ENCODE assay signal across 1 cellular context in the genomic region with DNA sequence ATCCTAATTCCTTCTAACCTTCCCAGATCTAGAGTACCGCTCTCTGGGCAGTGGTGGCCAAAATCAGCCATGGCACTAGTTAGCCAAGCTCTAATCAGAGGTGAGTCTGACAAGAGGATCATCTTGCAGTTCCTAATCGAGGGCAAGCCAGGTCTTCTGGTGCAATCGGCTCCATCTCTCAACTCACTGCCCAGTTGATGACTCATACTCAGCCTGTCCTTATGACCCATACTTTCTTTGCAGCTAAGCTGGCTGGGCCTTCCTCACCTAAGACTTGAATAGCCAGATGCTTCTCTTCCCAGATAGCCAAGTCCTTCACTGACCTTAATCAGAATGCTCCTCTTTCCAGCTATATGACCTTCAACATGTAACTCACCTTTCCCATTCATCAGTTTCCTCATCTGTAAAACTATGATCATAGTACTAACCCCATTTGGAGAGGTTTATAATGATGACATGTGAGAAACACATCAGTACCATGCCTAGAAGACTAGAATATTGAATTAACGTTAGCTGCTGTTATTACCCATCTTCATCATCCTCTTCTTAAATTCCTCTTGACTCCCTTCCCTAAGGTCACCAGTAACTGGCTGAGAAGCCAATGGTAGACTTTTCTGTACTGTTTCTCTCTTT.
A peak's percentile ranks its signal among the peaks of the same experiment; 100 is the strongest.
TF ChIP-seq lines count a peak whose summit lies in the region.

No MANE protein-coding gene starts in this region.

TF ChIP-seq in K562, 482 proteins besides CTCF, POLR2A, EP300 and RAD21 (continued from another document and continues in another):
- TF ChIP-seq, protein P1, sequence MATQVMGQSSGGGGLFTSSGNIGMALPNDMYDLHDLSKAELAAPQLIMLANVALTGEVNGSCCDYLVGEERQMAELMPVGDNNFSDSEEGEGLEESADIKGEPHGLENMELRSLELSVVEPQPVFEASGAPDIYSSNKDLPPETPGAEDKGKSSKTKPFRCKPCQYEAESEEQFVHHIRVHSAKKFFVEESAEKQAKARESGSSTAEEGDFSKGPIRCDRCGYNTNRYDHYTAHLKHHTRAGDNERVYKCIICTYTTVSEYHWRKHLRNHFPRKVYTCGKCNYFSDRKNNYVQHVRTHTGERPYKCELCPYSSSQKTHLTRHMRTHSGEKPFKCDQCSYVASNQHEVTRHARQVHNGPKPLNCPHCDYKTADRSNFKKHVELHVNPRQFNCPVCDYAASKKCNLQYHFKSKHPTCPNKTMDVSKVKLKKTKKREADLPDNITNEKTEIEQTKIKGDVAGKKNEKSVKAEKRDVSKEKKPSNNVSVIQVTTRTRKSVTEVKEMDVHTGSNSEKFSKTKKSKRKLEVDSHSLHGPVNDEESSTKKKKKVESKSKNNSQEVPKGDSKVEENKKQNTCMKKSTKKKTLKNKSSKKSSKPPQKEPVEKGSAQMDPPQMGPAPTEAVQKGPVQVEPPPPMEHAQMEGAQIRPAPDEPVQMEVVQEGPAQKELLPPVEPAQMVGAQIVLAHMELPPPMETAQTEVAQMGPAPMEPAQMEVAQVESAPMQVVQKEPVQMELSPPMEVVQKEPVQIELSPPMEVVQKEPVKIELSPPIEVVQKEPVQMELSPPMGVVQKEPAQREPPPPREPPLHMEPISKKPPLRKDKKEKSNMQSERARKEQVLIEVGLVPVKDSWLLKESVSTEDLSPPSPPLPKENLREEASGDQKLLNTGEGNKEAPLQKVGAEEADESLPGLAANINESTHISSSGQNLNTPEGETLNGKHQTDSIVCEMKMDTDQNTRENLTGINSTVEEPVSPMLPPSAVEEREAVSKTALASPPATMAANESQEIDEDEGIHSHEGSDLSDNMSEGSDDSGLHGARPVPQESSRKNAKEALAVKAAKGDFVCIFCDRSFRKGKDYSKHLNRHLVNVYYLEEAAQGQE (CRISPR knock-in tag; IDR thresholded peaks at IDR 0.05; ENCODE audit: low read depth): no peak
- TF ChIP-seq JUN (IDR thresholded peaks at IDR 0.05; ENCODE audit: borderline replicate concordance, low read depth, low read length): peak; percentile 92
- TF ChIP-seq JUN (CRISPR knock-in tag; IDR thresholded peaks at IDR 0.05; ENCODE audit: borderline replicate concordance): no peak
- TF ChIP-seq NR2C1 (IDR thresholded peaks at IDR 0.05): no peak
- TF ChIP-seq NR2C1 (tag; IDR thresholded peaks at IDR 0.05): no peak
- no peak for TF ChIP-seq CHD1 (IDR thresholded peaks at IDR 0.05; ENCODE audit: low read length)
- TF ChIP-seq ZNF239 (CRISPR knock-in tag; IDR thresholded peaks at IDR 0.05): no peak
- TF ChIP-seq, protein P2, sequence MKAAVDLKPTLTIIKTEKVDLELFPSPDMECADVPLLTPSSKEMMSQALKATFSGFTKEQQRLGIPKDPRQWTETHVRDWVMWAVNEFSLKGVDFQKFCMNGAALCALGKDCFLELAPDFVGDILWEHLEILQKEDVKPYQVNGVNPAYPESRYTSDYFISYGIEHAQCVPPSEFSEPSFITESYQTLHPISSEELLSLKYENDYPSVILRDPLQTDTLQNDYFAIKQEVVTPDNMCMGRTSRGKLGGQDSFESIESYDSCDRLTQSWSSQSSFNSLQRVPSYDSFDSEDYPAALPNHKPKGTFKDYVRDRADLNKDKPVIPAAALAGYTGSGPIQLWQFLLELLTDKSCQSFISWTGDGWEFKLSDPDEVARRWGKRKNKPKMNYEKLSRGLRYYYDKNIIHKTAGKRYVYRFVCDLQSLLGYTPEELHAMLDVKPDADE (conservative IDR thresholded peaks at IDR 0.05; ENCODE audit: control insufficient read depth, low read depth, low read length): no peak
- no peak for TF ChIP-seq TCF7L2 (IDR thresholded peaks at IDR 0.05; ENCODE audit: low read depth, low read length)
- no peak for TF ChIP-seq ZBTB43 (CRISPR knock-in tag; IDR thresholded peaks at IDR 0.05)
- TF ChIP-seq OTX1 (CRISPR knock-in tag; IDR thresholded peaks at IDR 0.05): no peak
- no peak for TF ChIP-seq ZNF408 (CRISPR knock-in tag; IDR thresholded peaks at IDR 0.05; ENCODE audit: low read depth)
- no peak for TF ChIP-seq NUFIP1 (IDR thresholded peaks at IDR 0.05; ENCODE audit: partially characterized antibody)
- peak; percentile 40 for TF ChIP-seq NFE2 (IDR thresholded peaks at IDR 0.05; ENCODE audit: low read depth)
- TF ChIP-seq MED1 (CRISPR knock-in tag; IDR thresholded peaks at IDR 0.05; ENCODE audit: borderline replicate concordance): no peak
- TF ChIP-seq E4F1 (CRISPR knock-in tag; IDR thresholded peaks at IDR 0.05; ENCODE audit: borderline replicate concordance): no peak
- TF ChIP-seq, protein P3, sequence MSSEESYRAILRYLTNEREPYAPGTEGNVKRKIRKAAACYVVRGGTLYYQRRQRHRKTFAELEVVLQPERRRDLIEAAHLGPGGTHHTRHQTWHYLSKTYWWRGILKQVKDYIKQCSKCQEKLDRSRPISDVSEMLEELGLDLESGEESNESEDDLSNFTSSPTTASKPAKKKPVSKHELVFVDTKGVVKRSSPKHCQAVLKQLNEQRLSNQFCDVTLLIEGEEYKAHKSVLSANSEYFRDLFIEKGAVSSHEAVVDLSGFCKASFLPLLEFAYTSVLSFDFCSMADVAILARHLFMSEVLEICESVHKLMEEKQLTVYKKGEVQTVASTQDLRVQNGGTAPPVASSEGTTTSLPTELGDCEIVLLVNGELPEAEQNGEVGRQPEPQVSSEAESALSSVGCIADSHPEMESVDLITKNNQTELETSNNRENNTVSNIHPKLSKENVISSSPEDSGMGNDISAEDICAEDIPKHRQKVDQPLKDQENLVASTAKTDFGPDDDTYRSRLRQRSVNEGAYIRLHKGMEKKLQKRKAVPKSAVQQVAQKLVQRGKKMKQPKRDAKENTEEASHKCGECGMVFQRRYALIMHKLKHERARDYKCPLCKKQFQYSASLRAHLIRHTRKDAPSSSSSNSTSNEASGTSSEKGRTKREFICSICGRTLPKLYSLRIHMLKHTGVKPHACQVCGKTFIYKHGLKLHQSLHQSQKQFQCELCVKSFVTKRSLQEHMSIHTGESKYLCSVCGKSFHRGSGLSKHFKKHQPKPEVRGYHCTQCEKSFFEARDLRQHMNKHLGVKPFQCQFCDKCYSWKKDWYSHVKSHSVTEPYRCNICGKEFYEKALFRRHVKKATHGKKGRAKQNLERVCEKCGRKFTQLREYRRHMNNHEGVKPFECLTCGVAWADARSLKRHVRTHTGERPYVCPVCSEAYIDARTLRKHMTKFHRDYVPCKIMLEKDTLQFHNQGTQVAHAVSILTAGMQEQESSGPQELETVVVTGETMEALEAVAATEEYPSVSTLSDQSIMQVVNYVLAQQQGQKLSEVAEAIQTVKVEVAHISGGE (CRISPR knock-in tag; IDR thresholded peaks at IDR 0.05): no peak
- TF ChIP-seq, protein P4, sequence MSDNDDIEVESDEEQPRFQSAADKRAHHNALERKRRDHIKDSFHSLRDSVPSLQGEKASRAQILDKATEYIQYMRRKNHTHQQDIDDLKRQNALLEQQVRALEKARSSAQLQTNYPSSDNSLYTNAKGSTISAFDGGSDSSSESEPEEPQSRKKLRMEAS (CRISPR knock-in tag; IDR thresholded peaks at IDR 0.05): no peak
- TF ChIP-seq, protein P5, sequence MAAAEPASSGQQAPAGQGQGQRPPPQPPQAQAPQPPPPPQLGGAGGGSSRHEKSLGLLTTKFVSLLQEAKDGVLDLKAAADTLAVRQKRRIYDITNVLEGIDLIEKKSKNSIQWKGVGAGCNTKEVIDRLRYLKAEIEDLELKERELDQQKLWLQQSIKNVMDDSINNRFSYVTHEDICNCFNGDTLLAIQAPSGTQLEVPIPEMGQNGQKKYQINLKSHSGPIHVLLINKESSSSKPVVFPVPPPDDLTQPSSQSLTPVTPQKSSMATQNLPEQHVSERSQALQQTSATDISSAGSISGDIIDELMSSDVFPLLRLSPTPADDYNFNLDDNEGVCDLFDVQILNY (CRISPR knock-in tag; IDR thresholded peaks at IDR 0.05): no peak
- no peak for TF ChIP-seq HNRNPUL1 (IDR thresholded peaks at IDR 0.05; ENCODE audit: low read length)
- no peak for TF ChIP-seq ZNF224 (CRISPR knock-in tag; IDR thresholded peaks at IDR 0.05)
- no peak for TF ChIP-seq ATF1 (CRISPR knock-in tag; IDR thresholded peaks at IDR 0.05)
- TF ChIP-seq ATF1 (tag; IDR thresholded peaks at IDR 0.05): peak; percentile 26; the same call in 1 of the 2 replicates
- TF ChIP-seq SP1 (CRISPR knock-in tag; IDR thresholded peaks at IDR 0.05): no peak
- no peak for TF ChIP-seq GATAD2A (IDR thresholded peaks at IDR 0.05)
- no peak for TF ChIP-seq SMAD3 (CRISPR knock-in tag; conservative IDR thresholded peaks at IDR 0.05)
- TF ChIP-seq U2AF2 (optimal IDR thresholded peaks at IDR 0.05; ENCODE audit: low read depth, low read length): no peak
- peak; percentile 31; the same call in 1 of the 2 replicates for TF ChIP-seq TAL1 (IDR thresholded peaks at IDR 0.05)
- no peak for TF ChIP-seq GABPB1 (CRISPR knock-in tag; IDR thresholded peaks at IDR 0.05)
- no peak for TF ChIP-seq HDGF (IDR thresholded peaks at IDR 0.05)
- TF ChIP-seq SUPT5H (IDR thresholded peaks at IDR 0.05): no peak
- TF ChIP-seq ILF3 (IDR thresholded peaks at IDR 0.05; ENCODE audit: borderline replicate concordance): no peak
- no peak for TF ChIP-seq PRDM10 (IDR thresholded peaks at IDR 0.05; ENCODE audit: partially characterized antibody)
- TF ChIP-seq ZNF830 (CRISPR knock-in tag; IDR thresholded peaks at IDR 0.05): no peak
- TF ChIP-seq FOSL1 (tag; conservative IDR thresholded peaks at IDR 0.05): peak; percentile 97
- no peak for TF ChIP-seq MEF2D (tag; conservative IDR thresholded peaks at IDR 0.05; ENCODE audit: low read depth)
- TF ChIP-seq BRF1 (IDR thresholded peaks at IDR 0.05; ENCODE audit: borderline replicate concordance, extremely low read depth, insufficient read length): no peak
- no peak for TF ChIP-seq FOXA1 (IDR thresholded peaks at IDR 0.05; ENCODE audit: borderline replicate concordance)
- TF ChIP-seq, protein P6, sequence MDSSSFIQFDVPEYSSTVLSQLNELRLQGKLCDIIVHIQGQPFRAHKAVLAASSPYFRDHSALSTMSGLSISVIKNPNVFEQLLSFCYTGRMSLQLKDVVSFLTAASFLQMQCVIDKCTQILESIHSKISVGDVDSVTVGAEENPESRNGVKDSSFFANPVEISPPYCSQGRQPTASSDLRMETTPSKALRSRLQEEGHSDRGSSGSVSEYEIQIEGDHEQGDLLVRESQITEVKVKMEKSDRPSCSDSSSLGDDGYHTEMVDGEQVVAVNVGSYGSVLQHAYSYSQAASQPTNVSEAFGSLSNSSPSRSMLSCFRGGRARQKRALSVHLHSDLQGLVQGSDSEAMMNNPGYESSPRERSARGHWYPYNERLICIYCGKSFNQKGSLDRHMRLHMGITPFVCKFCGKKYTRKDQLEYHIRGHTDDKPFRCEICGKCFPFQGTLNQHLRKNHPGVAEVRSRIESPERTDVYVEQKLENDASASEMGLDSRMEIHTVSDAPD (CRISPR knock-in tag; IDR thresholded peaks at IDR 0.05): no peak
- TF ChIP-seq, protein P7, sequence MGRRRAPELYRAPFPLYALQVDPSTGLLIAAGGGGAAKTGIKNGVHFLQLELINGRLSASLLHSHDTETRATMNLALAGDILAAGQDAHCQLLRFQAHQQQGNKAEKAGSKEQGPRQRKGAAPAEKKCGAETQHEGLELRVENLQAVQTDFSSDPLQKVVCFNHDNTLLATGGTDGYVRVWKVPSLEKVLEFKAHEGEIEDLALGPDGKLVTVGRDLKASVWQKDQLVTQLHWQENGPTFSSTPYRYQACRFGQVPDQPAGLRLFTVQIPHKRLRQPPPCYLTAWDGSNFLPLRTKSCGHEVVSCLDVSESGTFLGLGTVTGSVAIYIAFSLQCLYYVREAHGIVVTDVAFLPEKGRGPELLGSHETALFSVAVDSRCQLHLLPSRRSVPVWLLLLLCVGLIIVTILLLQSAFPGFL (CRISPR knock-in tag; IDR thresholded peaks at IDR 0.05): no peak
- no peak for TF ChIP-seq SIRT6 (IDR thresholded peaks at IDR 0.05; ENCODE audit: low read depth, low read length)
- TF ChIP-seq ZNF354B (CRISPR knock-in tag; IDR thresholded peaks at IDR 0.05): no peak
- TF ChIP-seq HDAC2 (IDR thresholded peaks at IDR 0.05): 0 out of 2 replicates have a peak, but pooled peaks have one; percentile 25
